25 cellular contexts compared by ENCODE assay signal in genomic region chr21:36553406-36553805, GRCh38.
DNase-seq lines count a peak whose midpoint lies in the region; ATAC-seq and TF ChIP-seq lines count a peak whose summit lies in the region.
"Had no signal": no experiment of that assay in that cellular context is flagged by ENCODE, and none has a peak within 500 bp of the region (broad histone marks: within the 10 kb centered on the region; RNA-seq: fewer than 3 reads in every experiment).

No MANE protein-coding gene starts in this region.

- no peak overlapping the region for H3K4ac ChIP-seq in neuronal stem cell (ENCODE audit: low read length)

- no peak overlapping the region for H2BK12ac ChIP-seq in neuronal stem cell (ENCODE audit: low read length)

- H2BK5ac ChIP-seq in neuronal stem cell (ENCODE audit: low read length): no peak overlapping the region

- H2AFZ ChIP-seq in neuronal stem cell (ENCODE audit: low read length): no peak overlapping the region

- H3K27ac ChIP-seq in right atrium auricular region (no peak overlapping the region), left ventricle myocardium inferior (replicated peaks) (no peak overlapping the region), neuronal stem cell (replicated peaks; ENCODE audit: low read length) (no peak overlapping the region)
- H3K27ac ChIP-seq: 22Rv1; A549; BLaER1 treated with 17β-estradiol and CSF1 and Interleukin-3, amounts not matched to agents 10 nM and 100 nM; C4-2B had no signal

- no CpG with 5 or more reads among the region's 6 CpGs for WGBS in neuronal stem cell (ENCODE audit: extremely low coverage in 2 of 2, insufficient read length in 2 of 2, insufficient replicate concordance in 1 of 2), 2 donors

- H4K8ac ChIP-seq in neuronal stem cell (ENCODE audit: low read depth, low read length): no peak overlapping the region

- H3K18ac ChIP-seq in neuronal stem cell (ENCODE audit: low read length): no peak overlapping the region

- TF ChIP-seq CTCF in right atrium auricular region (IDR thresholded peaks at IDR 0.05) (no peak), left ventricle myocardium inferior (IDR thresholded peaks at IDR 0.05; ENCODE audit: borderline replicate concordance) (no peak), type B pancreatic cell (conservative IDR thresholded peaks at IDR 0.05) (no peak)

- H2AK5ac ChIP-seq in neuronal stem cell (ENCODE audit: low read depth, low read length): peak overlapping the region; percentile 13

- peak; percentile 48 for DNase-seq in right atrium auricular region (ENCODE audit: low spot score)
- no peak for DNase-seq in left ventricle myocardium inferior
- DNase-seq in neuronal stem cell (ENCODE audit: low spot score): no peak
- DNase-seq in type B pancreatic cell (ENCODE audit: extremely low spot score, unreplicated experiment): peak; percentile 53
- DNase-seq in SKM-1 treated with dmso at 0.1 percent for 144 hours (lab: John Stamatoyannopoulos, UW; ENCODE audit: unreplicated experiment): no peak
- DNase-seq in CD1c-positive myeloid dendritic cell (ENCODE audit: extremely low spot score): no peak
- DNase-seq: AML-193; CD4-positive, alpha-beta memory T cell; CD4-positive, CD25-positive, alpha-beta regulatory T cell; CD8-positive, alpha-beta memory T cell; COR-L47; DMS 273 treated with DMSO at 0.1 percent for 48 hours; DMS153; DMS53; DMS79; DND-41; EL; GDM1 had no signal

- no peaks in the 10 kb centered on the region for H3K27me3 ChIP-seq in right atrium auricular region
- peaks cover 58% of the 10 kb centered on the region for H3K27me3 ChIP-seq in left ventricle myocardium inferior (ENCODE audit: low read depth)
- H3K27me3 ChIP-seq in neuronal stem cell (ENCODE audit: control insufficient read depth in 3 of 3, insufficient read depth in 3 of 3, low read depth in 1 of 3, low read length in 3 of 3): peaks cover 0 to 25% (median 0%) of the 10 kb centered on the region in 3 experiments
- H3K27me3 ChIP-seq: BLaER1 treated with 17β-estradiol and CSF1 and Interleukin-3, amounts not matched to agents 10 nM and 100 nM had no signal

- peaks cover 30% of the 10 kb centered on the region for H3K27me3 Mint-ChIP-seq in type B pancreatic cell

- H3K4me3 ChIP-seq in right atrium auricular region (no peak overlapping the region), left ventricle myocardium inferior (no peak overlapping the region), neuronal stem cell (ENCODE audit: low read length in 2 of 2) (no peak overlapping the region)
- H3K4me3 ChIP-seq: A549; BLaER1 treated with 17β-estradiol and CSF1 and Interleukin-3, amounts not matched to agents 10 nM and 100 nM; GM12878 had no signal

- no peak for ATAC-seq in GM21737 (IDR thresholded peaks at IDR 0.05; ENCODE audit: unreplicated experiment)
- ATAC-seq: A549, GM12878 had no signal

- no peak overlapping the region for H3K14ac ChIP-seq in neuronal stem cell (ENCODE audit: low read length)

- H3K4me1 Mint-ChIP-seq in type B pancreatic cell (ENCODE audit: unreplicated experiment): peaks cover 29% of the 10 kb centered on the region
- H3K4me1 Mint-ChIP-seq: B cell; CD4-positive, alpha-beta memory T cell; CD4-positive, CD25-positive, alpha-beta regulatory T cell; CD8-positive, alpha-beta memory T cell had no signal

- H3K4me1 ChIP-seq in right atrium auricular region: peaks cover 0 to 9% of the 10 kb centered on the region in 2 donors
- peaks cover 14% of the 10 kb centered on the region for H3K4me1 ChIP-seq in left ventricle myocardium inferior
- H3K4me1 ChIP-seq in neuronal stem cell (ENCODE audit: control insufficient read depth in 2 of 2, insufficient read depth in 1 of 2, low read depth in 1 of 2, low read length in 2 of 2): no peaks in the 10 kb centered on the region
- H3K4me1 ChIP-seq: A549 had no signal

- H2BK120ac ChIP-seq in neuronal stem cell (ENCODE audit: low read depth, low read length): no peak overlapping the region

- H3K36me3 ChIP-seq in right atrium auricular region (no peaks in the 10 kb centered on the region), left ventricle myocardium inferior (no peaks in the 10 kb centered on the region), neuronal stem cell (replicated peaks in 1 of 2; ENCODE audit: control insufficient read depth in 2 of 2, insufficient read depth in 2 of 2, low read length in 2 of 2) (no peaks in the 10 kb centered on the region)
- H3K36me3 ChIP-seq: BLaER1 treated with 17β-estradiol and CSF1 and Interleukin-3, amounts not matched to agents 10 nM and 100 nM had no signal

- H3K27ac Mint-ChIP-seq in type B pancreatic cell: no peak overlapping the region
- H3K27ac Mint-ChIP-seq: B cell; CD4-positive, alpha-beta memory T cell; CD4-positive, CD25-positive, alpha-beta regulatory T cell; CD8-positive, alpha-beta memory T cell had no signal

- no peaks in the 10 kb centered on the region for H3K79me1 ChIP-seq in neuronal stem cell (ENCODE audit: low read depth, low read length)

- H3K9me3 Mint-ChIP-seq in type B pancreatic cell: no peaks in the 10 kb centered on the region

- H3K9me3 ChIP-seq in right atrium auricular region (peaks cover 0 to 9% of the 10 kb centered on the region in 2 donors), left ventricle myocardium inferior (replicated peaks) (peaks cover 12% of the 10 kb centered on the region), neuronal stem cell (replicated peaks in 1 of 2; ENCODE audit: control insufficient read depth in 2 of 2, insufficient read depth in 1 of 2, low read depth in 1 of 2, low read length in 2 of 2) (no peaks in the 10 kb centered on the region)
- H3K9me3 ChIP-seq: A549 had no signal

- H3K9ac ChIP-seq in neuronal stem cell (ENCODE audit: low read depth, low read length, poor library complexity): no peak overlapping the region
- H3K9ac ChIP-seq: BLaER1 treated with 17β-estradiol and CSF1 and Interleukin-3, amounts not matched to agents 10 nM and 100 nM had no signal

- intact Hi-C loops in left ventricle myocardium inferior (cut with micrococcal nuclease): no loop called here

- H3K4me3 Mint-ChIP-seq in type B pancreatic cell: no peak overlapping the region
- H3K4me3 Mint-ChIP-seq: B cell; CD4-positive, alpha-beta memory T cell; CD4-positive, CD25-positive, alpha-beta regulatory T cell; CD8-positive, alpha-beta memory T cell had no signal

- H3K4me2 ChIP-seq in neuronal stem cell (ENCODE audit: insufficient read depth, low read length, poor library complexity, severe bottlenecking): no peak overlapping the region
- H3K4me2 ChIP-seq: A549; BLaER1 treated with 17β-estradiol and CSF1 and Interleukin-3, amounts not matched to agents 10 nM and 100 nM had no signal

- H4K91ac ChIP-seq in neuronal stem cell (ENCODE audit: low read depth, low read length, poor library complexity): no peak overlapping the region

- no peak overlapping the region for H2BK15ac ChIP-seq in neuronal stem cell (ENCODE audit: low read length)

- H3K36me3 Mint-ChIP-seq in type B pancreatic cell: no peaks in the 10 kb centered on the region
- H3K36me3 Mint-ChIP-seq: CD4-positive, alpha-beta memory T cell; CD4-positive, CD25-positive, alpha-beta regulatory T cell had no signal

- H3K23ac ChIP-seq in neuronal stem cell (ENCODE audit: low read depth, low read length, poor library complexity): peak overlapping the region; percentile 36

Comparison
In these comparisons a context has a peak if more than half of its experiments do, and no peak if none do; other contexts are left out.
1. DNase-seq: peak in right atrium auricular region (single experiment) and type B pancreatic cell (single experiment); none in left ventricle myocardium inferior (single experiment), neuronal stem cell (single experiment), SKM-1 treated with dmso at 0.1 percent for 144 hours (single experiment) and CD1c-positive myeloid dendritic cell (single experiment).